20 cellular contexts compared by ENCODE assay signal in genomic region chr6:108799356-108799720, GRCh38. TPM values are rescaled to one million over a fixed set of nuclear protein-coding genes. Genes with fewer than 3 reads are reported as not detected.
DNase-seq lines count a peak whose midpoint lies in the region; ATAC-seq and TF ChIP-seq lines count a peak whose summit lies in the region.
"Had no signal": no experiment of that assay in that cellular context is flagged by ENCODE, and none has a peak within 500 bp of the region (broad histone marks: within the 10 kb centered on the region; RNA-seq: fewer than 3 reads in every experiment).

No MANE protein-coding gene starts in this region.

- TF ChIP-seq CTCF in activated CD8-positive, alpha-beta T cell treated with anti-CD3 and anti-CD28 coated beads for 36 hours (IDR thresholded peaks at IDR 0.05): no peak
- TF ChIP-seq CTCF in glutamatergic neuron (IDR thresholded peaks at IDR 0.05; ENCODE audit: partially characterized antibody, unreplicated experiment) (no peak), gastroesophageal sphincter (IDR thresholded peaks at IDR 0.05) (no peak)

- no peaks in the 10 kb centered on the region for H3K36me3 ChIP-seq in gastroesophageal sphincter
- H3K36me3 ChIP-seq: SJCRH30 had no signal

- 94 to 100% methylated on average over 5 to 6 of the region's 9 CpGs for WGBS in gastroesophageal sphincter (ENCODE audit: low coverage in 1 of 2), 2 donors

- peaks cover 0 to 15% (median 0%) of the 10 kb centered on the region in 3 donors for H3K4me1 ChIP-seq in gastroesophageal sphincter

- no peak for TF ChIP-seq POLR2A in gastroesophageal sphincter (IDR thresholded peaks at IDR 0.05)

- H3K27me3 Mint-ChIP-seq in activated CD8-positive, alpha-beta T cell treated with anti-CD3 and anti-CD28 coated beads, Interleukin-2, amount 10 ng/mL, durations not matched to agents 7 days and 5 days (ENCODE audit: low read depth): no peaks in the 10 kb centered on the region
- no peaks in the 10 kb centered on the region for H3K27me3 Mint-ChIP-seq in activated CD8-positive, alpha-beta T cell treated with anti-CD3 and anti-CD28 coated beads for 36 hours
- peaks cover 2% of the 10 kb centered on the region for H3K27me3 Mint-ChIP-seq in glutamatergic neuron (ENCODE audit: unreplicated experiment)

- TF ChIP-seq EP300 in gastroesophageal sphincter (IDR thresholded peaks at IDR 0.05): no peak

- H3K9me3 ChIP-seq in gastroesophageal sphincter: no peaks in the 10 kb centered on the region
- H3K9me3 ChIP-seq: SJCRH30 had no signal

- POLR2A ChIA-PET in activated CD8-positive, alpha-beta T cell treated with anti-CD3 and anti-CD28 coated beads, Interleukin-2, amount 10 ng/mL, durations not matched to agents 7 days and 5 days (lab: Charles Lee): interaction anchor here (1.6 kb wide), 1 partner anchor 49 kb away, joined by 3 read pairs; the partner anchor contains the start of gene ARMC2
- POLR2A ChIA-PET in activated CD8-positive, alpha-beta T cell treated with anti-CD3 and anti-CD28 coated beads for 36 hours (lab: Charles Lee): interaction anchor here (1.0 kb wide), 1 partner anchor 13 kb away, joined by 3 read pairs; no protein-coding TSS in a partner anchor

- CTCF ChIA-PET in activated CD8-positive, alpha-beta T cell treated with anti-CD3 and anti-CD28 coated beads, Interleukin-2, amount 10 ng/mL, durations not matched to agents 7 days and 5 days (lab: Charles Lee): interaction anchor here (1.8 to 2.3 kb wide), 2 partner anchors 36 to 257 kb away, joined by 4 to 10 read pairs; no protein-coding TSS in a partner anchor
- CTCF ChIA-PET in activated CD8-positive, alpha-beta T cell treated with anti-CD3 and anti-CD28 coated beads for 36 hours (lab: Charles Lee): interaction anchor here (0.8 to 2.2 kb wide), 2 partner anchors 94 to 273 kb away, joined by 3 to 12 read pairs; no protein-coding TSS in a partner anchor

- no peaks in the 10 kb centered on the region for H3K9me3 Mint-ChIP-seq in activated CD8-positive, alpha-beta T cell treated with anti-CD3 and anti-CD28 coated beads, Interleukin-2, amount 10 ng/mL, durations not matched to agents 7 days and 5 days (ENCODE audit: insufficient read depth)
- H3K9me3 Mint-ChIP-seq in activated CD8-positive, alpha-beta T cell treated with anti-CD3 and anti-CD28 coated beads for 36 hours: no peaks in the 10 kb centered on the region
- no peaks in the 10 kb centered on the region for H3K9me3 Mint-ChIP-seq in glutamatergic neuron (ENCODE audit: unreplicated experiment)
- H3K9me3 Mint-ChIP-seq: H9, IgD-negative memory B cell had no signal

- peak overlapping the region; percentile 13 for H3K27ac Mint-ChIP-seq in activated CD8-positive, alpha-beta T cell treated with anti-CD3 and anti-CD28 coated beads, Interleukin-2, amount 10 ng/mL, durations not matched to agents 7 days and 5 days
- no peak overlapping the region for H3K27ac Mint-ChIP-seq in activated CD8-positive, alpha-beta T cell treated with anti-CD3 and anti-CD28 coated beads for 36 hours
- peak overlapping the region; percentile 5 for H3K27ac Mint-ChIP-seq in glutamatergic neuron (ENCODE audit: unreplicated experiment)

- ATAC-seq in activated CD8-positive, alpha-beta T cell treated with anti-CD3 and anti-CD28 coated beads, Interleukin-2, amount 10 ng/mL, durations not matched to agents 7 days and 5 days: no peak
- ATAC-seq in activated CD8-positive, alpha-beta T cell treated with anti-CD3 and anti-CD28 coated beads for 36 hours: no peak
- ATAC-seq in gastroesophageal sphincter (no peak), GM19324 (IDR thresholded peaks at IDR 0.05; ENCODE audit: low FRiP score, unreplicated experiment) (no peak), HG02840 (IDR thresholded peaks at IDR 0.05; ENCODE audit: low FRiP score, unreplicated experiment) (no peak)
- ATAC-seq: PC-3 had no signal

- no peak overlapping the region for H3K4me3 Mint-ChIP-seq in activated CD8-positive, alpha-beta T cell treated with anti-CD3 and anti-CD28 coated beads, Interleukin-2, amount 10 ng/mL, durations not matched to agents 7 days and 5 days
- H3K4me3 Mint-ChIP-seq in activated CD8-positive, alpha-beta T cell treated with anti-CD3 and anti-CD28 coated beads for 36 hours: no peak overlapping the region
- no peak overlapping the region for H3K4me3 Mint-ChIP-seq in glutamatergic neuron (ENCODE audit: unreplicated experiment)
- H3K4me3 Mint-ChIP-seq: H9 had no signal

- H3K27ac ChIP-seq in substantia nigra (ENCODE audit: low read depth, low read length, poor library complexity, severe bottlenecking) (peak overlapping the region; percentile 33), gastroesophageal sphincter (no peak overlapping the region)
- H3K27ac ChIP-seq: C4-2B, RWPE1 had no signal

- DNase-seq in activated CD8-positive, alpha-beta T cell treated with anti-CD3 and anti-CD28 coated beads, Interleukin-2, amount 10 ng/mL, durations not matched to agents 7 days and 5 days: no peak
- no peak for DNase-seq in activated CD8-positive, alpha-beta T cell treated with anti-CD3 and anti-CD28 coated beads for 36 hours
- DNase-seq in SK-N-DZ (ENCODE audit: low spot score) (peak; percentile 53), glutamatergic neuron (no peak), substantia nigra (lab: John Stamatoyannopoulos, UW) (peak in 3 of 49 donors; percentile 22 to 47 (median 43))
- DNase-seq: COR-L47, DMS153, H9, NCI-H1417 treated with DMSO at 0.1 percent for 48 hours, NCI-H1930, NCI-H2171, NCI-H446, PC-3 had no signal

- H3K27me3 ChIP-seq in gastroesophageal sphincter: no peaks in the 10 kb centered on the region
- H3K27me3 ChIP-seq: SJCRH30 had no signal

- intact Hi-C loops in activated CD8-positive, alpha-beta T cell treated with anti-CD3 and anti-CD28 coated beads for 36 hours (cut with micrococcal nuclease): no loop called here

- H3K4me1 Mint-ChIP-seq in activated CD8-positive, alpha-beta T cell treated with anti-CD3 and anti-CD28 coated beads, Interleukin-2, amount 10 ng/mL, durations not matched to agents 7 days and 5 days (ENCODE audit: low read depth): peaks cover 42% of the 10 kb centered on the region
- H3K4me1 Mint-ChIP-seq in activated CD8-positive, alpha-beta T cell treated with anti-CD3 and anti-CD28 coated beads for 36 hours (ENCODE audit: low read depth): peaks cover 27% of the 10 kb centered on the region
- peaks cover 30% of the 10 kb centered on the region for H3K4me1 Mint-ChIP-seq in glutamatergic neuron (ENCODE audit: low read depth, unreplicated experiment)

- H3K36me3 Mint-ChIP-seq in activated CD8-positive, alpha-beta T cell treated with anti-CD3 and anti-CD28 coated beads, Interleukin-2, amount 10 ng/mL, durations not matched to agents 7 days and 5 days (ENCODE audit: low read depth): no peaks in the 10 kb centered on the region
- no peaks in the 10 kb centered on the region for H3K36me3 Mint-ChIP-seq in activated CD8-positive, alpha-beta T cell treated with anti-CD3 and anti-CD28 coated beads for 36 hours (ENCODE audit: low read depth)
- no peaks in the 10 kb centered on the region for H3K36me3 Mint-ChIP-seq in glutamatergic neuron (ENCODE audit: unreplicated experiment)
- H3K36me3 Mint-ChIP-seq: IgD-negative memory B cell had no signal

- H3K4me3 ChIP-seq in gastroesophageal sphincter: no peak overlapping the region

RNA-seq across cellular contexts. Expression of gene ARMC2, which starts 48.9 kb away (rescaled TPM):
- 10 to 100 TPM; 10.3 to 10.9 TPM for total RNA-seq in activated CD8-positive, alpha-beta T cell treated with anti-CD3 and anti-CD28 coated beads, Interleukin-2, amount 10 ng/mL, durations not matched to agents 7 days and 5 days
- 1 to 10 TPM; 2.7 to 4.6 TPM for total RNA-seq in activated CD8-positive, alpha-beta T cell treated with anti-CD3 and anti-CD28 coated beads for 36 hours
- 1.7 and 3.3 TPM in 2 replicates for polyA plus RNA-seq in SK-N-DZ (2014; cell fraction: cytosol; rRNA removed)
- 2.2 and 9.2 TPM in 2 replicates for polyA plus RNA-seq in SK-N-DZ (2014; cell fraction: nucleus; rRNA removed)
- total RNA-seq in glutamatergic neuron (ENCODE audit: unreplicated experiment) (6.9 TPM), gastroesophageal sphincter (1 to 10 TPM; 2.8 to 3.9 (median 3.5) TPM)
